In genomic region chr13:43905435-43906031, GRCh38 we compare ENCODE assay signal across 8 cellular contexts. TPM values are rescaled to one million over a fixed set of nuclear protein-coding genes. Genes with fewer than 3 reads are reported as not detected.
DNase-seq lines count a peak whose midpoint lies in the region; ATAC-seq, FAIRE-seq and TF ChIP-seq lines count a peak whose summit lies in the region.

No MANE protein-coding gene starts in this region.

- no peaks in the 10 kb centered on the region for H3K27me3 ChIP-seq in tibial nerve

- WGBS in tibial nerve, 2 donors: 0 to 2% methylated on average over 3 of the region's 3 CpGs

- peaks cover 0 to 6% (median 0%) of the 10 kb centered on the region in 4 donors for H3K4me1 ChIP-seq in tibial nerve

- peak; percentile 69 to 86 (median 80) for TF ChIP-seq CTCF in tibial nerve (IDR thresholded peaks at IDR 0.05)

- FAIRE-seq in colon (lab: Jason Lieb, UNC): peak; percentile 61

- no peaks in the 10 kb centered on the region for H3K36me3 ChIP-seq in tibial nerve

- no peak overlapping the region for H3K4me3 ChIP-seq in tibial nerve

- no peaks in the 10 kb centered on the region for H3K9me3 ChIP-seq in tibial nerve

- peak in 1 of 2 donors; percentile 17 for TF ChIP-seq EP300 in tibial nerve (IDR thresholded peaks at IDR 0.05)

- H3K27ac ChIP-seq in tibial nerve: no peak overlapping the region

- DNase-seq in Right ventricle myocardium inferior (ENCODE audit: missing footprints) (no peak), cardiac septum (ENCODE audit: low spot score) (no peak), LoVo (ENCODE audit: low spot score) (peak; percentile 75), SHP77 treated with DMSO at 0.1 percent for 48 hours (lab: John Stamatoyannopoulos, UW) (peak; percentile 10), left lobe of liver (ENCODE audit: low spot score) (no peak), tibial nerve (ENCODE audit: low spot score in 2 of 2) (peak in 1 of 2 donors; percentile 81)

- intact Hi-C loops in Right ventricle myocardium inferior (cut with DNase I): loop anchor here (2.0 to 10.0 kb wide), 5 partner anchors 212 to 1063 kb away; no protein-coding TSS in a partner anchor
- intact Hi-C loops in cardiac septum (cut with DNase I): loop anchor here (2.0 to 10.0 kb wide), 4 partner anchors 142 to 567 kb away; no protein-coding TSS in a partner anchor

- no peak for TF ChIP-seq POLR2A in tibial nerve (IDR thresholded peaks at IDR 0.05)

- ATAC-seq in Right ventricle myocardium inferior (peak; percentile 65), left lobe of liver (peak; percentile 92), HG03135 (IDR thresholded peaks at IDR 0.05; ENCODE audit: unreplicated experiment) (no peak)

RNA-seq across cellular contexts. Expression of gene LACC1, which starts 25.8 kb away (rescaled TPM):
- total RNA-seq in Right ventricle myocardium inferior (4.9 TPM), cardiac septum (8.7 TPM), left lobe of liver (3.7 TPM), tibial nerve (1 to 10 TPM; 1.8 to 9.8 (median 3.9) TPM)

RNA-seq across cellular contexts. Expression of gene CCDC122, which starts 26.0 kb away (rescaled TPM):
- 2.6 TPM for total RNA-seq in Right ventricle myocardium inferior
- 8.9 TPM for total RNA-seq in cardiac septum
- 1.9 TPM for total RNA-seq in left lobe of liver
- 1 to 10 TPM; 1.0 to 5.7 (median 2.5) TPM for total RNA-seq in tibial nerve

Comparison
In these comparisons a context has a peak if more than half of its experiments do, and no peak if none do; other contexts are left out.
1. DNase-seq: peak in LoVo (single experiment) and SHP77 treated with DMSO at 0.1 percent for 48 hours (single experiment); none in Right ventricle myocardium inferior (single experiment), cardiac septum (single experiment) and left lobe of liver (single experiment).